14 cellular contexts compared by ENCODE assay signal in genomic region chr1:7120863-7121621, GRCh38.
DNase-seq lines count a peak whose midpoint lies in the region; ATAC-seq and TF ChIP-seq lines count a peak whose summit lies in the region.
"Had no signal": no experiment of that assay in that cellular context is flagged by ENCODE, and none has a peak within 500 bp of the region (broad histone marks: within the 10 kb centered on the region; RNA-seq: fewer than 3 reads in every experiment).

No MANE protein-coding gene starts in this region.

- H3K36me3 Mint-ChIP-seq in endothelial cell (ENCODE audit: low read depth, unreplicated experiment) (peaks cover 3% of the 10 kb centered on the region), type B pancreatic cell (no peaks in the 10 kb centered on the region)
- H3K36me3 Mint-ChIP-seq: stimulated activated memory B cell treated with anti-CD40 and anti-IgM and Interleukin-4, amounts not matched to agents 10 μg/mL and 1 μg/mL and 100 μg/mL, for 72 hours had no signal

- DNase-seq in heart left ventricle (no peak), right atrium auricular region (ENCODE audit: low spot score) (no peak), NB4 (ENCODE audit: low read depth) (peak; percentile 28), endothelial cell (ENCODE audit: low spot score) (no peak), type B pancreatic cell (ENCODE audit: extremely low spot score, unreplicated experiment) (no peak), OCI-M2 (lab: John Stamatoyannopoulos, UW; ENCODE audit: unreplicated experiment) (no peak), T-helper 1 cell (no peak), superior temporal gyrus (ENCODE audit: extremely low spot score) (no peak)
- DNase-seq: activated CD4-positive, CD25-positive, alpha-beta regulatory T cell treated with anti-CD3 and anti-CD28 coated beads, Interleukin-2, amount 50 U/mL, for 72 hours; GDM1; NCI-H1417 had no signal

- peak in 7 of 12 donors; percentile 5 to 23 (median 12) for TF ChIP-seq CTCF in heart left ventricle (IDR thresholded peaks at IDR 0.05)
- peak in 1 of 2 donors; percentile 3 for TF ChIP-seq CTCF in right atrium auricular region (IDR thresholded peaks at IDR 0.05)
- peak; percentile 44 for TF ChIP-seq CTCF in NB4 (IDR thresholded peaks at IDR 0.05; ENCODE audit: low read depth, low read length)
- peak; percentile 13 for TF ChIP-seq CTCF in endothelial cell (IDR thresholded peaks at IDR 0.05; ENCODE audit: unreplicated experiment)
- peak; percentile 17 for TF ChIP-seq CTCF in type B pancreatic cell (conservative IDR thresholded peaks at IDR 0.05)

- ATAC-seq in heart left ventricle = peak in 1 of 4 donors; percentile 35
- ATAC-seq: stimulated activated memory B cell treated with anti-CD40 and anti-IgM and Interleukin-4, amounts not matched to agents 10 μg/mL and 1 μg/mL and 100 μg/mL, for 72 hours had no signal

- H3K4me1 ChIP-seq in heart left ventricle (peaks cover 0 to 14% (median 2%) of the 10 kb centered on the region in 12 donors), right atrium auricular region (peaks cover 0 to 15% of the 10 kb centered on the region in 2 donors)

- H3K27ac ChIP-seq in heart left ventricle (peak overlapping the region in 1 of 12 donors; percentile 3), right atrium auricular region (peak overlapping the region in 1 of 2 donors; percentile 1)

- H3K36me3 ChIP-seq in heart left ventricle = no peaks in the 10 kb centered on the region
- H3K36me3 ChIP-seq in right atrium auricular region = no peaks in the 10 kb centered on the region

- TF ChIP-seq POLR2A in heart left ventricle (IDR thresholded peaks at IDR 0.05) = no peak
- TF ChIP-seq POLR2A in NB4 (IDR thresholded peaks at IDR 0.05; ENCODE audit: extremely low read depth, insufficient read length) = no peak

- H3K4me3 Mint-ChIP-seq in endothelial cell (ENCODE audit: unreplicated experiment) (no peak overlapping the region), type B pancreatic cell (no peak overlapping the region)
- H3K4me3 Mint-ChIP-seq: B cell; brain; stimulated activated memory B cell treated with anti-CD40 and anti-IgM and Interleukin-4, amounts not matched to agents 10 μg/mL and 1 μg/mL and 100 μg/mL, for 72 hours had no signal

- H3K9me3 Mint-ChIP-seq in endothelial cell (ENCODE audit: unreplicated experiment) (no peaks in the 10 kb centered on the region), type B pancreatic cell (peaks cover 10% of the 10 kb centered on the region)

- H3K27me3 Mint-ChIP-seq in endothelial cell (ENCODE audit: unreplicated experiment) = peaks cover 2% of the 10 kb centered on the region
- peaks cover 6% of the 10 kb centered on the region for H3K27me3 Mint-ChIP-seq in type B pancreatic cell
- H3K27me3 Mint-ChIP-seq: B cell; stimulated activated memory B cell treated with anti-CD40 and anti-IgM and Interleukin-4, amounts not matched to agents 10 μg/mL and 1 μg/mL and 100 μg/mL, for 72 hours had no signal

- 63 to 70% (median 67%) methylated on average over 6 of the region's 6 CpGs for WGBS in heart left ventricle, 4 donors

- H3K9me3 ChIP-seq in heart left ventricle (no peaks in the 10 kb centered on the region), right atrium auricular region (no peaks in the 10 kb centered on the region)

- H3K4me1 Mint-ChIP-seq in endothelial cell (ENCODE audit: unreplicated experiment) (no peaks in the 10 kb centered on the region), type B pancreatic cell (ENCODE audit: unreplicated experiment) (peaks cover 15% of the 10 kb centered on the region)
- H3K4me1 Mint-ChIP-seq: B cell; stimulated activated memory B cell treated with anti-CD40 and anti-IgM and Interleukin-4, amounts not matched to agents 10 μg/mL and 1 μg/mL and 100 μg/mL, for 72 hours had no signal

- intact Hi-C loops in heart left ventricle (cut with DNase I) = no loop called here

- H3K27ac Mint-ChIP-seq in endothelial cell (ENCODE audit: unreplicated experiment) = no peak overlapping the region
- H3K27ac Mint-ChIP-seq in type B pancreatic cell = no peak overlapping the region
- H3K27ac Mint-ChIP-seq: B cell; stimulated activated memory B cell treated with anti-CD40 and anti-IgM and Interleukin-4, amounts not matched to agents 10 μg/mL and 1 μg/mL and 100 μg/mL, for 72 hours had no signal

- H3K4me3 ChIP-seq in heart left ventricle (no peak overlapping the region), right atrium auricular region (no peak overlapping the region), NB4 (ENCODE audit: low read depth, low read length) (no peak overlapping the region)

- no peaks in the 10 kb centered on the region for H3K27me3 ChIP-seq in heart left ventricle
- H3K27me3 ChIP-seq in right atrium auricular region = no peaks in the 10 kb centered on the region
